22 cellular contexts compared by ENCODE assay signal in the genomic region with DNA sequence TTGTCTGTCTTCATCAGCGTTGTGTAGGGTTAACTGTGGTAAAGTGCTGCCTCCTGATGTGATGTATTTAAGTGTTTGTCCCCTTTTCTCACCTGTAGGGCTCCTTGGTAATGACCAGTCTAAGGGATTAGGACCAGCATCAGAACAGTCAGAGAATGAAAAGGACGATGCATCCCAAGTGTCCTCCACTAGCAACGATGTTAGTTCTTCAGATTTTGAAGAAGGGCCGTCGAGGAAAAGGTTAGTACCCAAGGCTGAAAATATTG.
DNase-seq lines count a peak whose midpoint lies in the region; ATAC-seq and TF ChIP-seq lines count a peak whose summit lies in the region.
"Had no signal": no experiment of that assay in that cellular context is flagged by ENCODE, and none has a peak within 500 bp of the region (broad histone marks: within the 10 kb centered on the region; RNA-seq: fewer than 3 reads in every experiment).

No MANE protein-coding gene starts in this region.

- CTCF ChIA-PET in CD8-positive, alpha-beta T cell (lab: Charles Lee): interaction anchor here (1.8 kb wide), 1 partner anchor 12 kb away, joined by 7 read pairs; no protein-coding TSS in a partner anchor
- CTCF ChIA-PET in WTC11 (lab: Charles Lee): interaction anchor here (0.8 kb wide), 1 partner anchor 60 kb away, joined by 3 read pairs; no protein-coding TSS in a partner anchor

- no peaks in the 10 kb centered on the region for H3K27me3 ChIP-seq in BLaER1 treated with 17β-estradiol and CSF1 and Interleukin-3, amounts not matched to agents 10 nM and 100 nM
- H3K27me3 ChIP-seq in CD8-positive, alpha-beta T cell (ENCODE audit: insufficient read depth, low read length): no peaks in the 10 kb centered on the region
- H3K27me3 ChIP-seq: neutrophil, upper lobe of right lung had no signal

- no peaks in the 10 kb centered on the region for H3K9me3 Mint-ChIP-seq in CD8-positive, alpha-beta T cell
- H3K9me3 Mint-ChIP-seq in WTC11 (0 out of 2 replicates have a peak, but pooled peaks cover 2% of the 10 kb centered on the region), mesothelial cell of epicardium (no peaks in the 10 kb centered on the region)
- H3K9me3 Mint-ChIP-seq: HFFc6, immature natural killer cell had no signal

- peaks cover 26% of the 10 kb centered on the region for H3K36me3 Mint-ChIP-seq in CD8-positive, alpha-beta T cell
- peaks cover 43% of the 10 kb centered on the region for H3K36me3 Mint-ChIP-seq in WTC11
- H3K36me3 Mint-ChIP-seq in mesothelial cell of epicardium: peaks cover 8% of the 10 kb centered on the region

- H3K4me3 Mint-ChIP-seq in CD8-positive, alpha-beta T cell: no peak overlapping the region
- H3K4me3 Mint-ChIP-seq in WTC11 (no peak overlapping the region), mesothelial cell of epicardium (no peak overlapping the region)
- H3K4me3 Mint-ChIP-seq: HFFc6 had no signal

- H3K9ac ChIP-seq in BLaER1 treated with 17β-estradiol and CSF1 and Interleukin-3, amounts not matched to agents 10 nM and 100 nM: peak overlapping the region in 5 of 11 experiments; percentile 5 to 55 (median 37); a peak in 7 of 22 replicates

- peak overlapping the region; percentile 15 to 84 (median 71); a peak in 21 of 22 replicates for H3K4me2 ChIP-seq in BLaER1 treated with 17β-estradiol and CSF1 and Interleukin-3, amounts not matched to agents 10 nM and 100 nM

- peaks cover 26 to 95% (median 65%) of the 10 kb centered on the region in 11 experiments; a peak in 18 of 22 replicates for H4K20me1 ChIP-seq in BLaER1 treated with 17β-estradiol and CSF1 and Interleukin-3, amounts not matched to agents 10 nM and 100 nM

- H3K9me3 ChIP-seq in BLaER1 treated with 17β-estradiol and CSF1 and Interleukin-3, amounts not matched to agents 10 nM and 100 nM (replicated peaks in 1 of 11): peaks cover 0 to 30% (median 29%) of the 10 kb centered on the region in 11 experiments; a peak in 18 of 22 replicates
- no peaks in the 10 kb centered on the region for H3K9me3 ChIP-seq in CD8-positive, alpha-beta T cell (ENCODE audit: low read length)
- H3K9me3 ChIP-seq: left ventricle myocardium inferior, MG63, neutrophil, upper lobe of right lung had no signal

- ATAC-seq in CD8-positive, alpha-beta T cell: no peak
- ATAC-seq in WTC11 (peak; percentile 26), HG02852 (IDR thresholded peaks at IDR 0.05; ENCODE audit: unreplicated experiment) (no peak), HG02981 (IDR thresholded peaks at IDR 0.05; ENCODE audit: unreplicated experiment) (no peak)
- ATAC-seq: upper lobe of right lung had no signal

- no peaks in the 10 kb centered on the region for H3K27me3 Mint-ChIP-seq in CD8-positive, alpha-beta T cell (ENCODE audit: low read depth)
- H3K27me3 Mint-ChIP-seq in WTC11 (ENCODE audit: low read depth) (no peaks in the 10 kb centered on the region), mesothelial cell of epicardium (ENCODE audit: low read depth) (no peaks in the 10 kb centered on the region)

- peak overlapping the region in 2 of 10 experiments; percentile 33 to 35; a peak in 2 of 20 replicates for H3K4me3 ChIP-seq in BLaER1 treated with 17β-estradiol and CSF1 and Interleukin-3, amounts not matched to agents 10 nM and 100 nM
- no peak overlapping the region for H3K4me3 ChIP-seq in CD8-positive, alpha-beta T cell (ENCODE audit: low read depth, low read length)
- H3K4me3 ChIP-seq: left ventricle myocardium inferior, MG63, upper lobe of right lung had no signal

- H3K27ac Mint-ChIP-seq in CD8-positive, alpha-beta T cell: peak overlapping the region; percentile 45
- H3K27ac Mint-ChIP-seq in WTC11 (peak overlapping the region; percentile 51), mesothelial cell of epicardium (peak overlapping the region; percentile 10)
- H3K27ac Mint-ChIP-seq: HFFc6 had no signal

- DNase-seq in CD8-positive, alpha-beta T cell: no peak
- DNase-seq in WTC11 (ENCODE audit: low spot score) (no peak), mesothelial cell of epicardium (ENCODE audit: low spot score in 2 of 2, unreplicated experiment in 2 of 2) (no peak), NCI-H526 treated with DMSO at 0.1 percent for 48 hours (lab: John Stamatoyannopoulos, UW) (no peak)
- DNase-seq: activated CD4-positive, CD25-positive, alpha-beta regulatory T cell; aorta; caudate nucleus; foreskin fibroblast; HFFc6; immature natural killer cell; left ventricle myocardium inferior; MG63; NCI-H1436 treated with DMSO at 0.1 percent for 48 hours; NCI-H2171 treated with DMSO at 0.1 percent for 48 hours; SHP77; small intestine; upper lobe of right lung had no signal

- peaks cover 70 to 83% (median 75%) of the 10 kb centered on the region in 10 experiments for H3K4me1 ChIP-seq in BLaER1 treated with 17β-estradiol and CSF1 and Interleukin-3, amounts not matched to agents 10 nM and 100 nM
- peaks cover 30% of the 10 kb centered on the region for H3K4me1 ChIP-seq in CD8-positive, alpha-beta T cell (ENCODE audit: insufficient read depth, low read length)

- H3K4me1 Mint-ChIP-seq in CD8-positive, alpha-beta T cell (ENCODE audit: low read depth): peaks cover 73% of the 10 kb centered on the region
- peaks cover 91% of the 10 kb centered on the region for H3K4me1 Mint-ChIP-seq in WTC11
- H3K4me1 Mint-ChIP-seq in mesothelial cell of epicardium: peaks cover 47% of the 10 kb centered on the region

- H3K27ac ChIP-seq in BLaER1 treated with 17β-estradiol and CSF1 and Interleukin-3, amounts not matched to agents 10 nM and 100 nM: peak overlapping the region in 6 of 11 experiments; percentile 15 to 66 (median 48); a peak in 9 of 22 replicates
- no peak overlapping the region for H3K27ac ChIP-seq in CD8-positive, alpha-beta T cell (ENCODE audit: low read depth, low read length)
- H3K27ac ChIP-seq: epithelial cell of prostate, left ventricle myocardium inferior, upper lobe of right lung had no signal

- intact Hi-C loops in CD8-positive, alpha-beta T cell (cut with DNase I, micrococcal nuclease): no loop called here

- H3K36me3 ChIP-seq in BLaER1 treated with 17β-estradiol and CSF1 and Interleukin-3, amounts not matched to agents 10 nM and 100 nM: peaks cover 13 to 39% (median 33%) of the 10 kb centered on the region in 11 experiments; a peak in 21 of 22 replicates
- H3K36me3 ChIP-seq in CD8-positive, alpha-beta T cell (ENCODE audit: insufficient read depth, low read length): no peaks in the 10 kb centered on the region
- H3K36me3 ChIP-seq: MG63, neutrophil, upper lobe of right lung had no signal

- POLR2A ChIA-PET in CD8-positive, alpha-beta T cell (lab: Charles Lee): no interaction called here
- POLR2A ChIA-PET in WTC11 (lab: Charles Lee): interaction anchor here (1.4 kb wide), 1 partner anchor 19 kb away, joined by 3 read pairs; no protein-coding TSS in a partner anchor

- no peak for TF ChIP-seq CTCF in CD8-positive, alpha-beta T cell (IDR thresholded peaks at IDR 0.05)
- no peak for TF ChIP-seq CTCF in WTC11 (IDR thresholded peaks at IDR 0.05)
- TF ChIP-seq CTCF in mesothelial cell of epicardium (IDR thresholded peaks at IDR 0.05; ENCODE audit: unreplicated experiment): no peak

TF ChIP-seq in WTC11, 78 proteins besides CTCF, POLR2A, EP300 and RAD21 (continues in another document):
- TF ChIP-seq, protein P1, sequence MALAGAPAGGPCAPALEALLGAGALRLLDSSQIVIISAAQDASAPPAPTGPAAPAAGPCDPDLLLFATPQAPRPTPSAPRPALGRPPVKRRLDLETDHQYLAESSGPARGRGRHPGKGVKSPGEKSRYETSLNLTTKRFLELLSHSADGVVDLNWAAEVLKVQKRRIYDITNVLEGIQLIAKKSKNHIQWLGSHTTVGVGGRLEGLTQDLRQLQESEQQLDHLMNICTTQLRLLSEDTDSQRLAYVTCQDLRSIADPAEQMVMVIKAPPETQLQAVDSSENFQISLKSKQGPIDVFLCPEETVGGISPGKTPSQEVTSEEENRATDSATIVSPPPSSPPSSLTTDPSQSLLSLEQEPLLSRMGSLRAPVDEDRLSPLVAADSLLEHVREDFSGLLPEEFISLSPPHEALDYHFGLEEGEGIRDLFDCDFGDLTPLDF (CRISPR knock-in tag; IDR thresholded peaks at IDR 0.05): no peak
- TF ChIP-seq FOXJ3 (CRISPR knock-in tag; IDR thresholded peaks at IDR 0.05; ENCODE audit: borderline replicate concordance) (no peak), JAZF1 (CRISPR knock-in tag; IDR thresholded peaks at IDR 0.05) (no peak), NFATC4 (CRISPR knock-in tag; IDR thresholded peaks at IDR 0.05) (no peak), ZNF317 (CRISPR knock-in tag; IDR thresholded peaks at IDR 0.05; ENCODE audit: borderline replicate concordance, low read depth) (no peak)
- TF ChIP-seq, protein P2, sequence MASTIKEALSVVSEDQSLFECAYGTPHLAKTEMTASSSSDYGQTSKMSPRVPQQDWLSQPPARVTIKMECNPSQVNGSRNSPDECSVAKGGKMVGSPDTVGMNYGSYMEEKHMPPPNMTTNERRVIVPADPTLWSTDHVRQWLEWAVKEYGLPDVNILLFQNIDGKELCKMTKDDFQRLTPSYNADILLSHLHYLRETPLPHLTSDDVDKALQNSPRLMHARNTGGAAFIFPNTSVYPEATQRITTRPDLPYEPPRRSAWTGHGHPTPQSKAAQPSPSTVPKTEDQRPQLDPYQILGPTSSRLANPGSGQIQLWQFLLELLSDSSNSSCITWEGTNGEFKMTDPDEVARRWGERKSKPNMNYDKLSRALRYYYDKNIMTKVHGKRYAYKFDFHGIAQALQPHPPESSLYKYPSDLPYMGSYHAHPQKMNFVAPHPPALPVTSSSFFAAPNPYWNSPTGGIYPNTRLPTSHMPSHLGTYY (CRISPR knock-in tag; IDR thresholded peaks at IDR 0.05): no peak
- TF ChIP-seq, protein P3, sequence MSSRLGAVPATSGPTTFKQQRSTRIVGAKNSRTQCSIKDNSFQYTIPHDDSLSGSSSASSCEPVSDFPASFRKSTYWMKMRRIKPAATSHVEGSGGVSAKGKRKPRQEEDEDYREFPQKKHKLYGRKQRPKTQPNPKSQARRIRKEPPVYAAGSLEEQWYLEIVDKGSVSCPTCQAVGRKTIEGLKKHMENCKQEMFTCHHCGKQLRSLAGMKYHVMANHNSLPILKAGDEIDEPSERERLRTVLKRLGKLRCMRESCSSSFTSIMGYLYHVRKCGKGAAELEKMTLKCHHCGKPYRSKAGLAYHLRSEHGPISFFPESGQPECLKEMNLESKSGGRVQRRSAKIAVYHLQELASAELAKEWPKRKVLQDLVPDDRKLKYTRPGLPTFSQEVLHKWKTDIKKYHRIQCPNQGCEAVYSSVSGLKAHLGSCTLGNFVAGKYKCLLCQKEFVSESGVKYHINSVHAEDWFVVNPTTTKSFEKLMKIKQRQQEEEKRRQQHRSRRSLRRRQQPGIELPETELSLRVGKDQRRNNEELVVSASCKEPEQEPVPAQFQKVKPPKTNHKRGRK (CRISPR knock-in tag; IDR thresholded peaks at IDR 0.05; ENCODE audit: borderline replicate concordance): no peak
